Comparison of ENCODE assay signal across 10 cellular contexts in the genomic region with DNA sequence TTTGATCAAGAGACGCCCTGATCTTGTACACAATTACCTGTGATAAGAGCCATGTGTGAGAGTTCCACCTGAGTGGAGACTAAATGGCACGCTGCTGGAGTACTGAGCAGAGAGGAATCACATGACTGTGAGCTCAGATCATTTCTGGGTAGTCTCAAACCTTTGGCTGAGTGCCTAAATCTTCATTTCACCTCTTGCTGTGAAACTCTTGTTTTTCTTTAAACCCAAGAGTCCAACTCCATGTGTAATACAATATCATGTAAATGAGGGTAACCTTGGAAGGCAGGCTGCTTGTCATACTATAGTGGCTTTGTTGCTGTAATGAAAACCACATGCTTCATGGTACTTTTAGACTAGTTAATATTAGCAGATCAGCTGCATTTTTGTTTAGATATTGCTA.
DNase-seq lines count a peak whose midpoint lies in the region; ATAC-seq and TF ChIP-seq lines count a peak whose summit lies in the region.
"Had no signal": no experiment of that assay in that cellular context is flagged by ENCODE, and none has a peak within 500 bp of the region (broad histone marks: within the 10 kb centered on the region; RNA-seq: fewer than 3 reads in every experiment).

No MANE protein-coding gene starts in this region.

- H3K23ac ChIP-seq in H9 (ENCODE audit: insufficient read length, low read depth, low read length): no peak overlapping the region

- H3K79me1 ChIP-seq in H9 (ENCODE audit: insufficient read depth, low read depth, low read length, poor library complexity, severe bottlenecking): no peaks in the 10 kb centered on the region

- no peak overlapping the region for H2BK12ac ChIP-seq in H9 (ENCODE audit: insufficient read length, low read depth, low read length)

- H3K4me1 ChIP-seq in H9 (ENCODE audit: insufficient read depth, low read length): no peaks in the 10 kb centered on the region

- no peak overlapping the region for H3K18ac ChIP-seq in H9 (ENCODE audit: insufficient read length, low read depth, low read length)

- H3K4me3 Mint-ChIP-seq in neural crest cell: no peak overlapping the region
- no peak overlapping the region for H3K4me3 Mint-ChIP-seq in H9

- H3K4me1 Mint-ChIP-seq in neural crest cell (peaks cover 36% of the 10 kb centered on the region), H9 (peaks cover 9 to 10% of the 10 kb centered on the region in 2 experiments)

- H3K27ac ChIP-seq in H9 (ENCODE audit: insufficient read length, low read depth, low read length): no peak overlapping the region

- no peaks in the 10 kb centered on the region for H3K23me2 ChIP-seq in H9 (ENCODE audit: insufficient read length, low read depth, low read length, poor library complexity, severe bottlenecking)

- no peaks in the 10 kb centered on the region for H4K20me1 ChIP-seq in H9 (ENCODE audit: control insufficient read depth, insufficient read depth, insufficient read length)

- H2BK120ac ChIP-seq in H9 (ENCODE audit: low read depth, low read length, poor library complexity, severe bottlenecking): no peak overlapping the region

- H2AFZ ChIP-seq in H9 (ENCODE audit: low read length): no peak overlapping the region

- no peak overlapping the region for H3K14ac ChIP-seq in H9 (ENCODE audit: insufficient read depth, low read length)

- H3K27me3 ChIP-seq in H9 (ENCODE audit: insufficient read depth, low read length): no peaks in the 10 kb centered on the region

- no peak overlapping the region for H2BK20ac ChIP-seq in H9 (ENCODE audit: low read depth, low read length, poor library complexity, severe bottlenecking)

- H3K4ac ChIP-seq in H9 (ENCODE audit: low read depth, low read length): no peak overlapping the region

- H3K27ac Mint-ChIP-seq in neural crest cell (ENCODE audit: unreplicated experiment) (peak overlapping the region; percentile 23), H9 (no peak overlapping the region)

- no peak overlapping the region for H2BK15ac ChIP-seq in H9 (ENCODE audit: low read depth, low read length)

- no peaks in the 10 kb centered on the region for H3K9me3 Mint-ChIP-seq in neural crest cell
- H3K9me3 Mint-ChIP-seq in H9: no peaks in the 10 kb centered on the region

- H3K56ac ChIP-seq in H9 (ENCODE audit: insufficient read length, low read depth, low read length): no peak overlapping the region

- no peak overlapping the region for H4K8ac ChIP-seq in H9 (replicated peaks; ENCODE audit: insufficient read length, low read depth, low read length)

- no peak overlapping the region for H4K5ac ChIP-seq in H9 (ENCODE audit: insufficient read length, low read depth, low read length)

- H4K91ac ChIP-seq in H9 (ENCODE audit: insufficient read length, low read depth, low read length): no peak overlapping the region

- H3K4me2 ChIP-seq in H9 (ENCODE audit: insufficient read depth, insufficient read length, low read length): no peak overlapping the region

- no peak for ATAC-seq in HG03432 (IDR thresholded peaks at IDR 0.05; ENCODE audit: unreplicated experiment)

- H2BK5ac ChIP-seq in H9 (ENCODE audit: insufficient read length, low read length): no peak overlapping the region

- H3K27me3 Mint-ChIP-seq in neural crest cell (ENCODE audit: low read depth): no peaks in the 10 kb centered on the region
- no peaks in the 10 kb centered on the region for H3K27me3 Mint-ChIP-seq in H9 (ENCODE audit: low read depth)

- no CpG with 5 or more reads among the region's 2 CpGs for WGBS in H9 (ENCODE audit: extremely low coverage, insufficient read length, low lambda C conversion rate)

- no peaks in the 10 kb centered on the region for H3K79me2 ChIP-seq in H9 (ENCODE audit: insufficient read depth, low read length)

- H3K9me3 ChIP-seq in H9 (ENCODE audit: control insufficient read depth, low read depth, low read length): no peaks in the 10 kb centered on the region

- H3K36me3 Mint-ChIP-seq in neural crest cell (ENCODE audit: low read depth): no peaks in the 10 kb centered on the region
- no peaks in the 10 kb centered on the region for H3K36me3 Mint-ChIP-seq in H9 (ENCODE audit: insufficient read depth in 1 of 3, low read depth in 3 of 3)

- H3K9ac ChIP-seq in H9 (ENCODE audit: extremely low read depth, insufficient read length, low read length): no peak overlapping the region

- DNase-seq in DMS79 treated with DMSO at 0.1 percent for 48 hours (lab: John Stamatoyannopoulos, UW) (peak; percentile 92), NCI-H2029 (lab: John Stamatoyannopoulos, UW) (peak; percentile 97), brain pericyte (ENCODE audit: low read depth, low spot score) (peak; percentile 97), neural crest cell (ENCODE audit: low read depth, low spot score) (no peak), GM19238 (ENCODE audit: insufficient read length, low spot score) (no peak), H9 (no peak), HT-29 (ENCODE audit: low spot score) (no peak)
- DNase-seq: GOT3, trophoblast cell had no signal

- no peak overlapping the region for H3T11ph ChIP-seq in H9 (ENCODE audit: low read length)

- no peak for TF ChIP-seq CTCF in neural crest cell (conservative IDR thresholded peaks at IDR 0.05)
- no peak for TF ChIP-seq CTCF in H9 (conservative IDR thresholded peaks at IDR 0.05)

- H2AK5ac ChIP-seq in H9 (ENCODE audit: insufficient read length, low read length): no peak overlapping the region

Comparison
In these comparisons a context has a peak if more than half of its experiments do, and no peak if none do; other contexts are left out.
1. DNase-seq: peak in DMS79 treated with DMSO at 0.1 percent for 48 hours (single experiment), NCI-H2029 (single experiment) and brain pericyte (single experiment); none in neural crest cell (single experiment), GM19238 (single experiment), H9 (single experiment) and HT-29 (single experiment).